Comparison of ENCODE assay signal across 9 cellular contexts in the genomic region with DNA sequence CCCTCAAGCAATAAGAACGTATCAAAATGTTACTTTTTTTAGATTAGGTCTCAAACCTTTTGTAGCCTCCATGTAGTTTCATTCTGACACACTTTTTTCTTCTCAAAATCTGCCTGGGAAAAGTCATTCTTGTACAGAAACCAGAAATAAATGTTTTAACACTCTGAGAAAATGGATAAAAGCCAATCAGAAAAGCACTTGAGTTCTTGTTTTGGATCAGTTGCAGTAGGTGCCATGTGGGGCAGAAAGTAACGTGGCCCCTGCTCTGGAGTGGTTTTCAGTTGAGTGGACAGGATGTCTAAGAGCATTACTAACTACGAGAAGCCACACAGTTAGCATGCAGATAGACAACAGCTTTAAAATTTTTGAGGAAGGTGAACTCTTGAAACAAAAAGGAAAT. TPM values are rescaled to one million over a fixed set of nuclear protein-coding genes. Genes with fewer than 3 reads are reported as not detected.
DNase-seq lines count a peak whose midpoint lies in the region; ATAC-seq, FAIRE-seq and TF ChIP-seq lines count a peak whose summit lies in the region.
"Had no signal": no experiment of that assay in that cellular context is flagged by ENCODE, and none has a peak within 500 bp of the region (broad histone marks: within the 10 kb centered on the region; RNA-seq: fewer than 3 reads in every experiment).

No MANE protein-coding gene starts in this region.

- H3K4me1 Mint-ChIP-seq in effector memory CD8-positive, alpha-beta T cell (ENCODE audit: low read depth in 2 of 2) = peaks cover 52 to 87% of the 10 kb centered on the region in 2 donors
- no peaks in the 10 kb centered on the region for H3K4me1 Mint-ChIP-seq in endothelial cell (ENCODE audit: unreplicated experiment)

- FAIRE-seq in GM12892 (lab: Jason Lieb, UNC) = peak; percentile 89

- TF ChIP-seq CTCF in GM20000 (IDR thresholded peaks at IDR 0.05; ENCODE audit: extremely low read depth, missing control alignments) (no peak), endothelial cell (IDR thresholded peaks at IDR 0.05; ENCODE audit: unreplicated experiment) (no peak)

- no peak for TF ChIP-seq POLR2A in GM12892 (IDR thresholded peaks at IDR 0.05; ENCODE audit: low read depth, low read length)

- peak; percentile 85 for ATAC-seq in HG03469 (IDR thresholded peaks at IDR 0.05; ENCODE audit: unreplicated experiment)
- no peak for ATAC-seq in effector memory CD8-positive, alpha-beta T cell (replicated peaks)

- H3K36me3 Mint-ChIP-seq in effector memory CD8-positive, alpha-beta T cell (ENCODE audit: insufficient read depth) = peaks cover 34% of the 10 kb centered on the region
- H3K36me3 Mint-ChIP-seq in endothelial cell (ENCODE audit: low read depth, unreplicated experiment) = peaks cover 5% of the 10 kb centered on the region

- peak overlapping the region; percentile 41 to 53 for H3K4me3 Mint-ChIP-seq in effector memory CD8-positive, alpha-beta T cell
- no peak overlapping the region for H3K4me3 Mint-ChIP-seq in endothelial cell (ENCODE audit: unreplicated experiment)

- peak overlapping the region; percentile 88 to 93 for H3K27ac Mint-ChIP-seq in effector memory CD8-positive, alpha-beta T cell
- no peak overlapping the region for H3K27ac Mint-ChIP-seq in endothelial cell (ENCODE audit: unreplicated experiment)

- H3K27me3 Mint-ChIP-seq in effector memory CD8-positive, alpha-beta T cell = no peaks in the 10 kb centered on the region
- H3K27me3 Mint-ChIP-seq in endothelial cell (ENCODE audit: unreplicated experiment) = no peaks in the 10 kb centered on the region

- peak; percentile 27 for DNase-seq in GM12892 (ENCODE audit: insufficient read length)
- peak; percentile 63 for DNase-seq in GM20000 (ENCODE audit: low spot score)
- no peak for DNase-seq in effector memory CD8-positive, alpha-beta T cell
- DNase-seq in endothelial cell (ENCODE audit: low spot score) = no peak
- no peak for DNase-seq in NCI-H1930 (lab: John Stamatoyannopoulos, UW)
- no peak for DNase-seq in germinal center (ENCODE audit: low spot score)
- no peak for DNase-seq in NCI-H2107 treated with DMSO at 0.1 percent for 48 hours (lab: John Stamatoyannopoulos, UW; ENCODE audit: unreplicated experiment)

- H3K9me3 Mint-ChIP-seq in effector memory CD8-positive, alpha-beta T cell = no peaks in the 10 kb centered on the region
- no peaks in the 10 kb centered on the region for H3K9me3 Mint-ChIP-seq in endothelial cell (ENCODE audit: unreplicated experiment)

RNA-seq across cellular contexts. Expression of gene GPR183, which starts 19.1 kb away (rescaled TPM):
- 100 TPM for polyA plus RNA-seq in GM12892 (2012; ENCODE audit: missing spikeins)
- not detected for total RNA-seq in endothelial cell (ENCODE audit: unreplicated experiment)
- polyA plus RNA-seq: neural cell had no signal

RNA-seq across cellular contexts. Expression of gene GPR18, which starts 29.9 kb away (rescaled TPM):
- 0.76 TPM for polyA plus RNA-seq in GM12892 (2012; ENCODE audit: missing spikeins)
- total RNA-seq in endothelial cell (ENCODE audit: unreplicated experiment) = not detected
- polyA plus RNA-seq: neural cell had no signal

Comparison
In these comparisons a context has a peak if more than half of its experiments do, and no peak if none do; other contexts are left out.
1. DNase-seq: peak in GM12892 (single experiment) and GM20000 (single experiment); none in effector memory CD8-positive, alpha-beta T cell (0 of 3), endothelial cell (single experiment), NCI-H1930 (0 of 2), germinal center (single experiment) and NCI-H2107 treated with DMSO at 0.1 percent for 48 hours (single experiment).